In genomic region chr6:13873288-13874190, GRCh38 we compare ENCODE assay signal across 8 cellular contexts. TPM values are rescaled to one million over a fixed set of nuclear protein-coding genes. Genes with fewer than 3 reads are reported as not detected.
A peak's percentile ranks its signal among the peaks of the same experiment; 100 is the strongest.
DNase-seq lines count a peak whose midpoint lies in the region; ATAC-seq and TF ChIP-seq lines count a peak whose summit lies in the region.

No MANE protein-coding gene starts in this region.

- in situ Hi-C loops in astrocyte of the cerebellum (cut with HindIII; ENCODE audit: low sequenced_read_pairs) = no loop called here

- no peaks in the 10 kb centered on the region for H3K36me3 Mint-ChIP-seq in T-helper 17 cell (ENCODE audit: low read depth)

- H3K27me3 ChIP-seq in iPS-15b (ENCODE audit: control insufficient read depth, insufficient read depth, low read length) = peaks cover 21% of the 10 kb centered on the region

- peaks cover 13% of the 10 kb centered on the region for H3K4me1 Mint-ChIP-seq in T-helper 17 cell

- no peak overlapping the region for H3K9ac ChIP-seq in iPS-15b (ENCODE audit: low read depth, low read length)

- H3K4me3 ChIP-seq in astrocyte of the cerebellum (ENCODE audit: low read depth, low read length) (peak overlapping the region; percentile 45), iPS-15b (ENCODE audit: low read depth, low read length) (peak overlapping the region; percentile 52)

- H3K4me3 Mint-ChIP-seq in T-helper 17 cell = peak overlapping the region; percentile 96

- DNase-seq in 8988T (peak; percentile 91), GM19240 (ENCODE audit: insufficient read length, low spot score) (peak; percentile 82), NCI-H1092 treated with DMSO at 0.1 percent for 48 hours (lab: John Stamatoyannopoulos, UW) (peak; percentile 38), T-helper 17 cell (peak; percentile 49 to 62 (median 57)), astrocyte of the cerebellum (ENCODE audit: low read depth) (no peak), GOT3 (lab: John Stamatoyannopoulos, UW) (no peak)
- DNase-seq in stimulated activated CD4-positive, alpha-beta T cell treated with anti-CD3 and anti-CD28 coated beads, Interleukin-12 subunit alpha, Interleukin-12 subunit beta, amount 100 ng/mL, for 24 hours (ENCODE audit: low read depth in 2 of 2) = peak; percentile 37 to 70

- H3K27me3 Mint-ChIP-seq in T-helper 17 cell = peaks cover 14% of the 10 kb centered on the region

- H3K4me1 ChIP-seq in iPS-15b (ENCODE audit: control insufficient read depth, insufficient read depth, low read length) = peaks cover 4% of the 10 kb centered on the region

- H3K36me3 ChIP-seq in iPS-15b (ENCODE audit: control insufficient read depth, insufficient read depth, low read length) = no peaks in the 10 kb centered on the region

- peak; percentile 90 for ATAC-seq in T-helper 17 cell

- no peaks in the 10 kb centered on the region for H3K9me3 ChIP-seq in T-helper 17 cell (ENCODE audit: control insufficient read depth, low read length, poor library complexity, severe bottlenecking)
- H3K9me3 ChIP-seq in iPS-15b (ENCODE audit: control insufficient read depth, insufficient read depth, low read length) = no peaks in the 10 kb centered on the region

- H3K27ac Mint-ChIP-seq in T-helper 17 cell = peak overlapping the region; percentile 77

- TF ChIP-seq CTCF in astrocyte of the cerebellum (IDR thresholded peaks at IDR 0.05; ENCODE audit: low read depth, low read length, missing control alignments) = peak; percentile 76

RNA-seq across cellular contexts. Expression of gene RNF182, which starts 51.2 kb away (rescaled TPM):
- under 1 TPM; 0.16 to 0.25 TPM for total RNA-seq in T-helper 17 cell

RNA-seq across cellular contexts. Expression of gene MCUR1, which starts 59.2 kb away (rescaled TPM):
- 10 to 100 TPM; 10.2 to 22.3 TPM for total RNA-seq in T-helper 17 cell

Comparison
In these comparisons a context has a peak if more than half of its experiments do, and no peak if none do; other contexts are left out.
1. DNase-seq: peak in 8988T (single experiment), GM19240 (single experiment), NCI-H1092 treated with DMSO at 0.1 percent for 48 hours (single experiment), T-helper 17 cell (3 of 3) and stimulated activated CD4-positive, alpha-beta T cell treated with anti-CD3 and anti-CD28 coated beads, Interleukin-12 subunit alpha, Interleukin-12 subunit beta, amount 100 ng/mL, for 24 hours (2 of 2); none in astrocyte of the cerebellum (single experiment) and GOT3 (single experiment).